19 cellular contexts compared by ENCODE assay signal in the genomic region with DNA sequence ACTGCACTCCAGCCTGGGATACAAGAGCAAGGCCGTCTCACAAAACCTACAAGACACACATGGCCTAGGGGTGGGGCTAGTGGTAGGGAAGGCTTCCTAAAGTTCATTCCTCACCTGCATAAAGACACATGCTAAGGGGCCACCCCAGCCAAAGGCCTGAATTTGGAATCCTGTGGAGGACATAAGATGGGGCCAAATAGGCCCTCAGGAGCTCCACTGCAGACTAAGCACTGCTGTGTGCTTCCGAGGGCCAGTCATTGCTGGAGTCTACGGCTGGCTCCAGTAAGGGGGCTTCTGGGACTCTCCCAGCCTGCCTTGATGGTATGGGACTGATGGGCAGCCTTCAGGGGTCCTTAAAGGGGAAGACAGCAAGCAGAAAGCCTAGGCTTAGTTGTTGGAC.
"Had no signal": no experiment of that assay in that cellular context is flagged by ENCODE, and none has a peak within 500 bp of the region (broad histone marks: within the 10 kb centered on the region; RNA-seq: fewer than 3 reads in every experiment).

No MANE protein-coding gene starts in this region.

- FAIRE-seq: endometrium, frontal cortex had no signal

- H3K4me1 ChIP-seq: prostate gland had no signal

- H3K27ac ChIP-seq: brain microvascular endothelial cell, colonic mucosa, neural progenitor cell had no signal

- H3K27me3 ChIP-seq: brain microvascular endothelial cell, colonic mucosa, neural progenitor cell had no signal

- H3K9me3 ChIP-seq: colonic mucosa, prostate gland had no signal

- ATAC-seq: naive thymus-derived CD4-positive, alpha-beta T cell; stimulated activated naive CD8-positive, alpha-beta T cell treated with anti-CD3 and anti-CD28 coated beads, Interleukin-15, Interleukin-2, amounts not matched to agents 100 U/mL and 50 U/mL, for 24 hours had no signal

- H3K4me3 ChIP-seq: colonic mucosa, neural progenitor cell, prostate gland had no signal

- H3K36me3 ChIP-seq: colonic mucosa, neural progenitor cell had no signal

- DNase-seq: activated CD4-positive, alpha-beta T cell treated with anti-CD3 and anti-CD28 coated beads, Interleukin-2, amount 10 ng/mL, durations not matched to agents 7 days and 5 days; activated CD8-positive, alpha-beta memory T cell treated with anti-CD3 and anti-CD28 coated beads, Interleukin-2, amount 50 U/mL, for 4 hours; activated effector memory CD4-positive, alpha-beta T cell treated with anti-CD3 and anti-CD28 coated beads, Interleukin-2, amount 50 U/mL, for 16 hours; activated naive CD4-positive, alpha-beta T cell treated with anti-CD3 and anti-CD28 coated beads, Interleukin-2, amount 50 U/mL, for 16 hours; activated T-cell treated with anti-CD3 and anti-CD28 coated beads, Interleukin-2, amount 50 U/mL, for 72 hours; brain microvascular endothelial cell; colonic mucosa; erythroblast; head of caudate nucleus; mesendoderm; naive thymus-derived CD4-positive, alpha-beta T cell; stimulated activated CD4-positive, alpha-beta T cell treated with anti-CD3 and anti-CD28 coated beads, Interleukin-12 subunit alpha, Interleukin-12 subunit beta, amount 100 ng/mL, for 4 hours; stimulated activated CD4-positive, alpha-beta T cell treated with anti-CD3 and anti-CD28 coated beads, Interleukin-1b, Interleukin-23, amount 100 ng/mL, for 48 hours; stimulated activated CD8-positive, alpha-beta memory T cell treated with anti-CD3 and anti-CD28 coated beads, Interleukin-4, amount 100 ng/mL, for 48 hours; stimulated activated naive CD8-positive, alpha-beta T cell treated with anti-CD3 and anti-CD28 coated beads, Interleukin-15, Interleukin-2, amounts not matched to agents 100 U/mL and 50 U/mL, for 24 hours had no signal
